22 cellular contexts compared by ENCODE assay signal in genomic region chr7:156731651-156732050, GRCh38.
DNase-seq lines count a peak whose midpoint lies in the region; ATAC-seq and TF ChIP-seq lines count a peak whose summit lies in the region.
"Had no signal": no experiment of that assay in that cellular context is flagged by ENCODE, and none has a peak within 500 bp of the region (broad histone marks: within the 10 kb centered on the region; RNA-seq: fewer than 3 reads in every experiment).

No MANE protein-coding gene starts in this region.

- ATAC-seq in GM21423 (IDR thresholded peaks at IDR 0.05; ENCODE audit: unreplicated experiment) (no peak), HG03280 (IDR thresholded peaks at IDR 0.05; ENCODE audit: unreplicated experiment) (no peak), HG03354 (IDR thresholded peaks at IDR 0.05; ENCODE audit: poor library complexity, severe bottlenecking, unreplicated experiment) (no peak), HG03342 (IDR thresholded peaks at IDR 0.05; ENCODE audit: unreplicated experiment) (no peak)
- ATAC-seq: HCT116, PC-3, SK-N-SH treated with all-trans-retinoic acid at 6 μM for 48 hours, T-cell had no signal

- no peak for TF ChIP-seq CTCF in astrocyte of the spinal cord (IDR thresholded peaks at IDR 0.05; ENCODE audit: low read depth, low read length)
- TF ChIP-seq CTCF in fibroblast of the aortic adventitia (IDR thresholded peaks at IDR 0.05; ENCODE audit: insufficient read depth, low read length): no peak

- in situ Hi-C loops in astrocyte of the spinal cord (cut with HindIII; ENCODE audit: low sequenced_read_pairs): no loop called here

- H3K4me3 ChIP-seq in astrocyte of the spinal cord (ENCODE audit: low read depth, low read length) (no peak overlapping the region), fibroblast of the aortic adventitia (ENCODE audit: low read depth, low read length) (no peak overlapping the region)
- H3K4me3 ChIP-seq: BLaER1 had no signal

- DNase-seq in EL (peak; percentile 39), astrocyte of the spinal cord (ENCODE audit: low read depth, low spot score) (peak; percentile 29), fibroblast of the aortic adventitia (ENCODE audit: low read depth) (peak; percentile 32)
- DNase-seq: Calu3; CD4-positive, alpha-beta memory T cell; DMS53; GOT3; NCI-H1436; NCI-H2029 treated with DMSO at 0.1 percent for 48 hours; NCI-H2171; NCI-H526; PC-3; RPMI8226; SHP77 treated with DMSO at 0.1 percent for 48 hours; T-cell had no signal
